In the genomic region with DNA sequence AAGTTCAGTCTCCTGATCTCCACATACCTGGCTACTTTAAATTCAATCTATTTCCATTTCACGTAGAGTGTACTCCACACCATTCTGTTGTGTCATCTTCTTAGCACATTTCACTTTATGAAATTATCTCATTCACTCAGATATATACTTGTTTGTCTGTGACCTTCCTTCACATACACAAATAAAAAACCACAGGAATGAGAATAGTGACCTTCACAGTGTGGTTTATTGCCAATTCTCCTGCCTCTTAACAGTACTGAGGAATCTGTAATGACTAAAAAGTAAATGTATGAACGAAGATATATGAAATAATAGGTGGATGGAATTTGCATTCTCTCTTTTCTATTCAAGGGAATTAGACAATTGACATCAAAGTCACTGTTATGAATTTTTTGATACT, we compare ENCODE assay signal across 19 cellular contexts.
"Had no signal": no experiment of that assay in that cellular context is flagged by ENCODE, and none has a peak within 500 bp of the region (broad histone marks: within the 10 kb centered on the region; RNA-seq: fewer than 3 reads in every experiment).

No MANE protein-coding gene starts in this region.

- H3K4me1 ChIP-seq: breast epithelium, left lung, right atrium auricular region had no signal

- H3K4me3 ChIP-seq: breast epithelium, left lung, mucosa of descending colon, right atrium auricular region had no signal

- H3K27me3 ChIP-seq: breast epithelium, left lung, neutrophil, right atrium auricular region had no signal

- H3K27ac ChIP-seq: breast epithelium, left lung, neutrophil, right atrium auricular region, WERI-Rb-1 had no signal

- DNase-seq: activated CD4-positive, alpha-beta T cell treated with anti-CD3 and anti-CD28 coated beads for 4 hours; activated CD8-positive, alpha-beta memory T cell treated with anti-CD3 and anti-CD28 coated beads, Interleukin-2, amount 50 U/mL, for 48 hours; activated CD8-positive, alpha-beta T cell treated with anti-CD3 and anti-CD28 coated beads, Interleukin-2, amount 10 ng/mL, durations not matched to agents 7 days and 5 days; activated naive CD8-positive, alpha-beta T cell treated with anti-CD3 and anti-CD28 coated beads for 36 hours; anterior cingulate cortex; cerebellar nuclear complex; dermis blood vessel endothelial cell; effector memory CD8-positive, alpha-beta T cell; left lung; mucosa of descending colon; naive thymus-derived CD8-positive, alpha-beta T cell; small intestine; stimulated activated naive CD8-positive, alpha-beta T cell treated with anti-CD3 and anti-CD28 coated beads, Interleukin-15, Interleukin-2, amounts not matched to agents 100 U/mL and 50 U/mL, for 24 hours; trophoblast cell; WERI-Rb-1 had no signal

- H3K36me3 ChIP-seq: breast epithelium, left lung, neutrophil, right atrium auricular region, WERI-Rb-1 had no signal

- FAIRE-seq: keratinocyte, small intestine had no signal

- H3K9me3 ChIP-seq: breast epithelium, mucosa of descending colon, neutrophil, right atrium auricular region had no signal

- ATAC-seq: activated CD8-positive, alpha-beta T cell treated with anti-CD3 and anti-CD28 coated beads, Interleukin-2, amount 10 ng/mL, durations not matched to agents 7 days and 5 days; effector memory CD8-positive, alpha-beta T cell; left lung; mucosa of descending colon; naive thymus-derived CD8-positive, alpha-beta T cell; stimulated activated naive CD8-positive, alpha-beta T cell treated with anti-CD3 and anti-CD28 coated beads, Interleukin-15, Interleukin-2, amounts not matched to agents 100 U/mL and 50 U/mL, for 24 hours had no signal
